1 cellular context compared by ENCODE assay signal in the genomic region with DNA sequence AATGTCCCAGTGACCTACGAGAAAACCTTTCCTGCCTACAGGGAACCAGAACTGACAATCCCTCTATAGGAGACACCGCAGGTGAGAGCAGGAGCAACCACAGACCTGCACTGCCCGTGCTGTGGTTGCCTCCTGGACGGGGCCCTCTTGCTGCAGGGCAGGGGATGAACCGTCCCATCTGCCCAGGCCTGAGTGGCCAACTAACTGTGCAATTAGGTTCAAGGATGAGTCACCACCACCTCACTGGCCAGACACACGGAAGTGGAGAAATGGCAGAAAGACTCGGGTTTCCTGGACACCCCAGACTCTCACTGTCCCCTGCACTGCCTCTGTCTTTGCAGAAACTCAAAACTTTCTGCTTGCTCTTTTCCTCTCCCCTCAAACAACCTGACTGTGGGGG.
TF ChIP-seq lines count a peak whose summit lies in the region.

No MANE protein-coding gene starts in this region.

TF ChIP-seq in GM12878, 131 proteins besides CTCF, POLR2A, EP300 and RAD21 (continued from another document):
- TF ChIP-seq, protein P1, sequence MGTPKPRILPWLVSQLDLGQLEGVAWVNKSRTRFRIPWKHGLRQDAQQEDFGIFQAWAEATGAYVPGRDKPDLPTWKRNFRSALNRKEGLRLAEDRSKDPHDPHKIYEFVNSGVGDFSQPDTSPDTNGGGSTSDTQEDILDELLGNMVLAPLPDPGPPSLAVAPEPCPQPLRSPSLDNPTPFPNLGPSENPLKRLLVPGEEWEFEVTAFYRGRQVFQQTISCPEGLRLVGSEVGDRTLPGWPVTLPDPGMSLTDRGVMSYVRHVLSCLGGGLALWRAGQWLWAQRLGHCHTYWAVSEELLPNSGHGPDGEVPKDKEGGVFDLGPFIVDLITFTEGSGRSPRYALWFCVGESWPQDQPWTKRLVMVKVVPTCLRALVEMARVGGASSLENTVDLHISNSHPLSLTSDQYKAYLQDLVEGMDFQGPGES (IDR thresholded peaks at IDR 0.05) = no peak
- TF ChIP-seq GATAD2B (conservative IDR thresholded peaks at IDR 0.05; ENCODE audit: low read depth) = no peak
- no peak for TF ChIP-seq RBBP5 (conservative IDR thresholded peaks at IDR 0.05)
- no peak for TF ChIP-seq SP1 (IDR thresholded peaks at IDR 0.05; ENCODE audit: low read depth, low read length)
- no peak for TF ChIP-seq RFX5 (IDR thresholded peaks at IDR 0.05; ENCODE audit: low read depth, low read length)
- TF ChIP-seq ATF7 (IDR thresholded peaks at IDR 0.05; ENCODE audit: low read depth) = no peak
- TF ChIP-seq, protein P2, sequence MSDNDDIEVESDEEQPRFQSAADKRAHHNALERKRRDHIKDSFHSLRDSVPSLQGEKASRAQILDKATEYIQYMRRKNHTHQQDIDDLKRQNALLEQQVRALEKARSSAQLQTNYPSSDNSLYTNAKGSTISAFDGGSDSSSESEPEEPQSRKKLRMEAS (IDR thresholded peaks at IDR 0.05; ENCODE audit: low read depth, low read length) = no peak
- TF ChIP-seq, protein P3, sequence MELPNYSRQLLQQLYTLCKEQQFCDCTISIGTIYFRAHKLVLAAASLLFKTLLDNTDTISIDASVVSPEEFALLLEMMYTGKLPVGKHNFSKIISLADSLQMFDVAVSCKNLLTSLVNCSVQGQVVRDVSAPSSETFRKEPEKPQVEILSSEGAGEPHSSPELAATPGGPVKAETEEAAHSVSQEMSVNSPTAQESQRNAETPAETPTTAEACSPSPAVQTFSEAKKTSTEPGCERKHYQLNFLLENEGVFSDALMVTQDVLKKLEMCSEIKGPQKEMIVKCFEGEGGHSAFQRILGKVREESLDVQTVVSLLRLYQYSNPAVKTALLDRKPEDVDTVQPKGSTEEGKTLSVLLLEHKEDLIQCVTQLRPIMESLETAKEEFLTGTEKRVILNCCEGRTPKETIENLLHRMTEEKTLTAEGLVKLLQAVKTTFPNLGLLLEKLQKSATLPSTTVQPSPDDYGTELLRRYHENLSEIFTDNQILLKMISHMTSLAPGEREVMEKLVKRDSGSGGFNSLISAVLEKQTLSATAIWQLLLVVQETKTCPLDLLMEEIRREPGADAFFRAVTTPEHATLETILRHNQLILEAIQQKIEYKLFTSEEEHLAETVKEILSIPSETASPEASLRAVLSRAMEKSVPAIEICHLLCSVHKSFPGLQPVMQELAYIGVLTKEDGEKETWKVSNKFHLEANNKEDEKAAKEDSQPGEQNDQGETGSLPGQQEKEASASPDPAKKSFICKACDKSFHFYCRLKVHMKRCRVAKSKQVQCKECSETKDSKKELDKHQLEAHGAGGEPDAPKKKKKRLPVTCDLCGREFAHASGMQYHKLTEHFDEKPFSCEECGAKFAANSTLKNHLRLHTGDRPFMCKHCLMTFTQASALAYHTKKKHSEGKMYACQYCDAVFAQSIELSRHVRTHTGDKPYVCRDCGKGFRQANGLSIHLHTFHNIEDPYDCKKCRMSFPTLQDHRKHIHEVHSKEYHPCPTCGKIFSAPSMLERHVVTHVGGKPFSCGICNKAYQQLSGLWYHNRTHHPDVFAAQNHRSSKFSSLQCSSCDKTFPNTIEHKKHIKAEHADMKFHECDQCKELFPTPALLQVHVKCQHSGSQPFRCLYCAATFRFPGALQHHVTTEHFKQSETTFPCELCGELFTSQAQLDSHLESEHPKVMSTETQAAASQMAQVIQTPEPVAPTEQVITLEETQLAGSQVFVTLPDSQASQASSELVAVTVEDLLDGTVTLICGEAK (IDR thresholded peaks at IDR 0.05; ENCODE audit: borderline replicate concordance) = no peak
